ENCODE assay signal across 2 cellular contexts in genomic region chr12:75526655-75527511, GRCh38.
TF ChIP-seq lines count a peak whose summit lies in the region.

No MANE protein-coding gene starts in this region.

TF ChIP-seq in A549, 52 proteins besides CTCF, POLR2A, EP300 and RAD21:
- TF ChIP-seq FOXS1 (CRISPR knock-in tag; IDR thresholded peaks at IDR 0.05) (no peak), USF2 (IDR thresholded peaks at IDR 0.05) (no peak), NPAS2 (CRISPR knock-in tag; IDR thresholded peaks at IDR 0.05; ENCODE audit: borderline replicate concordance) (no peak), SMC3 (IDR thresholded peaks at IDR 0.05) (peak; percentile 93)

TF ChIP-seq in HepG2, 621 proteins besides CTCF, POLR2A, EP300 and RAD21:
- peak; percentile 47; the same call in 1 of the 2 replicates for TF ChIP-seq ZNF614 (CRISPR knock-in tag; IDR thresholded peaks at IDR 0.05; ENCODE audit: borderline replicate concordance)
- TF ChIP-seq KAT8 (CRISPR knock-in tag; IDR thresholded peaks at IDR 0.05) = 0 out of 2 replicates have a peak, but pooled peaks have one; percentile 16
- TF ChIP-seq ZBTB43 (CRISPR knock-in tag; conservative IDR thresholded peaks at IDR 0.05) = 0 out of 2 replicates have a peak, but pooled peaks have one; percentile 22
- 0 out of 2 replicates have a peak, but pooled peaks have one; percentile 26 for TF ChIP-seq ZGPAT (CRISPR knock-in tag; IDR thresholded peaks at IDR 0.05)
- TF ChIP-seq ZNF773 (CRISPR knock-in tag; IDR thresholded peaks at IDR 0.05; ENCODE audit: borderline replicate concordance) = no peak
- no peak for TF ChIP-seq EED (CRISPR knock-in tag; IDR thresholded peaks at IDR 0.05)
- no peak for TF ChIP-seq ARNTL (CRISPR knock-in tag; IDR thresholded peaks at IDR 0.05)
- TF ChIP-seq ARID5B (CRISPR knock-in tag; IDR thresholded peaks at IDR 0.05) = 0 out of 2 replicates have a peak, but pooled peaks have one; percentile 35
- TF ChIP-seq STAG1 (CRISPR knock-in tag; IDR thresholded peaks at IDR 0.05) = peak; percentile 96
- TF ChIP-seq ATF3 (CRISPR knock-in tag; IDR thresholded peaks at IDR 0.05) = no peak
- TF ChIP-seq SMC3 (IDR thresholded peaks at IDR 0.05; ENCODE audit: low read length) = peak; percentile 84
